In genomic region chr21:41559658-41560599, GRCh38 we compare ENCODE assay signal across 12 cellular contexts. TPM values are rescaled to one million over a fixed set of nuclear protein-coding genes. Genes with fewer than 3 reads are reported as not detected.
DNase-seq lines count a peak whose midpoint lies in the region; ATAC-seq, FAIRE-seq and TF ChIP-seq lines count a peak whose summit lies in the region.
"Had no signal": no experiment of that assay in that cellular context is flagged by ENCODE, and none has a peak within 500 bp of the region (broad histone marks: within the 10 kb centered on the region; RNA-seq: fewer than 3 reads in every experiment).

No MANE protein-coding gene starts in this region.

- DNase-seq in AG08395 (ENCODE audit: low spot score) (peak; percentile 77), GM18507 (ENCODE audit: extremely low spot score, insufficient read length, low read depth) (no peak), NCI-H69 (lab: John Stamatoyannopoulos, UW) (peak; percentile 22), foreskin keratinocyte (peak; percentile 49 to 64), hippocampal formation (lab: John Stamatoyannopoulos, UW) (no peak), OCI-M2 (lab: John Stamatoyannopoulos, UW; ENCODE audit: unreplicated experiment) (no peak)
- DNase-seq: activated naive CD8-positive, alpha-beta T cell treated with anti-CD3 and anti-CD28 coated beads, Interleukin-2, amount 10 ng/mL, durations not matched to agents 7 days and 5 days; CD8-positive, alpha-beta T cell; PC-3 had no signal

- H3K4me1 ChIP-seq in foreskin keratinocyte = no peaks in the 10 kb centered on the region

- ATAC-seq in foreskin keratinocyte (peak; percentile 41), GM19328 (IDR thresholded peaks at IDR 0.05; ENCODE audit: unreplicated experiment) (no peak), GM21390 (IDR thresholded peaks at IDR 0.05; ENCODE audit: unreplicated experiment) (no peak)
- ATAC-seq: CD8-positive, alpha-beta T cell; PC-3 had no signal

- no peak for TF ChIP-seq CTCF in foreskin keratinocyte (conservative IDR thresholded peaks at IDR 0.05)

- peak overlapping the region; percentile 47 for H3K27ac ChIP-seq in foreskin keratinocyte

- FAIRE-seq in GM18507 (lab: Jason Lieb, UNC) = peak; percentile 48
- FAIRE-seq: H1 had no signal

- H3K27me3 ChIP-seq in foreskin keratinocyte = peaks cover 5% of the 10 kb centered on the region

RNA-seq across cellular contexts. Expression of gene TMPRSS2, which starts 52.0 kb away (rescaled TPM):
- total RNA-seq in foreskin keratinocyte = not detected in 2 replicates
- polyA plus RNA-seq in foreskin keratinocyte = not detected in 2 replicates
- total RNA-seq: activated naive CD8-positive, alpha-beta T cell treated with anti-CD3 and anti-CD28 coated beads, Interleukin-2, amount 10 ng/mL, durations not matched to agents 7 days and 5 days; CD8-positive, alpha-beta T cell had no signal

Comparison
In these comparisons a context has a peak if more than half of its experiments do, and no peak if none do; other contexts are left out.
1. DNase-seq: peak in AG08395 (single experiment), NCI-H69 (single experiment) and foreskin keratinocyte (2 of 2); none in GM18507 (single experiment), hippocampal formation (0 of 2) and OCI-M2 (single experiment).